ENCODE assay signal across 16 cellular contexts in the genomic region with DNA sequence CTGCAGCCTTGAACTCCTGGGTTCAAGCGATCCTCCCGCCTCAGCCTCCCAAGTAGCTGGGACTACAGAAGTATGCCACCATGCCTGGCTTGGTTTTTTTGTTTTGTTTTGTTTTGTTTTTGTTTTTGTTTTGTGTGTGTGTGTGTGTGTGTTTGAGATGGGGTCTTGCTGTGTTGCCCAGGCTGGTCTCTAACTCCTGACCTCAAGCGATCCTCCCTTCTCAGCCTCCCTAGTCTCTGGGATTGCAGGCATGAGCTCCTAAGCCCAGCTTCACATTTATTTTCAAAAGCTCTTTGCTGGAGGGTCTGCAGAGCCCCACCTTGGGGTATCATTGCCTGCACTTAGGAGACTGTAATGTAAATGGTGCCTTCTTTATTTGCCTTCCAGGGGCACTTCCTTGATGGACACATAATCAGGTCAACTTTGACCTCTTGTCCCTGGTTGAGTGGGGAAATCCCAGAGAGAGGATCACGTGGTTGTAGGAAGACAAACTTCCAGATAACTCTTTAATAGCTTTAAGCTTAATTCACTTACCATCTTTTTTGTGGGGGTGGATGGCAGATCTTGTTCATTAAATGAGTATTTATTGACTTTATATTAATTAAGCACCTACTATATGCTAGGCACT.
DNase-seq lines count a peak whose midpoint lies in the region; ATAC-seq and TF ChIP-seq lines count a peak whose summit lies in the region.
"Had no signal": no experiment of that assay in that cellular context is flagged by ENCODE, and none has a peak within 500 bp of the region (broad histone marks: within the 10 kb centered on the region; RNA-seq: fewer than 3 reads in every experiment).

No MANE protein-coding gene starts in this region.

- H4K91ac ChIP-seq in mesenchymal stem cell (ENCODE audit: low read length): no peak overlapping the region

- DNase-seq in chondrocyte (ENCODE audit: low spot score) (no peak), mesenchymal stem cell (no peak), thoracic aorta (ENCODE audit: low spot score) (no peak), NCI-H1048 (lab: John Stamatoyannopoulos, UW) (no peak), epidermal melanocyte (ENCODE audit: insufficient read length, low spot score) (no peak), CD14-positive monocyte (ENCODE audit: low spot score) (no peak)
- DNase-seq: activated CD4-positive, CD25-positive, alpha-beta regulatory T cell; dermis blood vessel endothelial cell; GOT3; NCI-H2107; NCI-H524 treated with DMSO at 0.1 percent for 48 hours; stimulated activated CD4-positive, alpha-beta T cell treated with anti-CD3 and anti-CD28 coated beads, Interleukin-1b, Interleukin-23, amount 100 ng/mL, for 48 hours had no signal

- H3K4me2 ChIP-seq in KMS-11: peak overlapping the region; percentile 30; the same call in 1 of the 2 replicates
- no peak overlapping the region for H3K4me2 ChIP-seq in mesenchymal stem cell (ENCODE audit: low read length, poor library complexity, severe bottlenecking)
- H3K4me2 ChIP-seq: neural progenitor cell had no signal

- peaks cover 20% of the 10 kb centered on the region; the same call in 1 of the 2 replicates for H3K79me2 ChIP-seq in KMS-11 (ENCODE audit: insufficient read depth, low read depth)

- no peak overlapping the region for H3K23ac ChIP-seq in mesenchymal stem cell (ENCODE audit: low read length in 2 of 2)

- peaks cover 30% of the 10 kb centered on the region for H3K79me1 ChIP-seq in mesenchymal stem cell (replicated peaks; ENCODE audit: low read length, poor library complexity, severe bottlenecking)

- H3K4me1 ChIP-seq in KMS-11 (ENCODE audit: low read depth, poor library complexity, severe bottlenecking) (peaks cover 81% of the 10 kb centered on the region), mesenchymal stem cell (ENCODE audit: control insufficient read depth, insufficient read depth, low read depth, low read length) (peaks cover 22% of the 10 kb centered on the region), thoracic aorta (ENCODE audit: control insufficient read depth in 1 of 2, low read depth in 2 of 2) (peaks cover 34 to 88% of the 10 kb centered on the region in 2 donors)

- H3K27ac Mint-ChIP-seq in chondrocyte (ENCODE audit: unreplicated experiment) (peak overlapping the region; percentile 96), CD14-positive monocyte (peak overlapping the region in 1 of 7 donors; percentile 63)
- H3K27ac Mint-ChIP-seq: IgD-negative memory B cell, neural progenitor cell had no signal

- intact Hi-C loops in CD14-positive monocyte (cut with micrococcal nuclease): no loop called here

- H3K36me3 Mint-ChIP-seq in chondrocyte (ENCODE audit: low read depth): peaks cover 2% of the 10 kb centered on the region
- H3K36me3 Mint-ChIP-seq in CD14-positive monocyte: peaks cover 43 to 50% of the 10 kb centered on the region in 2 donors

- no peaks in the 10 kb centered on the region for H3K9me3 Mint-ChIP-seq in chondrocyte (ENCODE audit: low read depth)
- peaks cover 0 to 1% (median 0%) of the 10 kb centered on the region in 7 donors for H3K9me3 Mint-ChIP-seq in CD14-positive monocyte
- H3K9me3 Mint-ChIP-seq: IgD-negative memory B cell, neural progenitor cell had no signal

- H3K9me3 ChIP-seq in mesenchymal stem cell (ENCODE audit: control insufficient read depth, low read length) (no peaks in the 10 kb centered on the region), thoracic aorta (no peaks in the 10 kb centered on the region)

- H2AK5ac ChIP-seq in mesenchymal stem cell (ENCODE audit: low read length, severe bottlenecking): no peak overlapping the region

- H3K4me1 Mint-ChIP-seq in chondrocyte (ENCODE audit: low read depth): peaks cover 56% of the 10 kb centered on the region
- no peaks in the 10 kb centered on the region for H3K4me1 Mint-ChIP-seq in CD14-positive monocyte

- no peak overlapping the region for H2BK120ac ChIP-seq in mesenchymal stem cell (ENCODE audit: low read depth, low read length)

- H3K27ac ChIP-seq in KMS-11: no peak overlapping the region
- H3K27ac ChIP-seq in mesenchymal stem cell (ENCODE audit: low read length, poor library complexity, severe bottlenecking): no peak overlapping the region
- H3K27ac ChIP-seq in thoracic aorta: peak overlapping the region; percentile 88 to 90
- H3K27ac ChIP-seq: neural progenitor cell had no signal

- H2BK5ac ChIP-seq in mesenchymal stem cell (ENCODE audit: low read depth, low read length, poor library complexity, severe bottlenecking): no peak overlapping the region

- H3K18ac ChIP-seq in mesenchymal stem cell (ENCODE audit: low read depth in 1 of 2, low read length in 2 of 2): no peak overlapping the region

- 100% methylated on average over 2 of the region's 4 CpGs for WGBS in mesenchymal stem cell

- H2BK15ac ChIP-seq in mesenchymal stem cell (ENCODE audit: low read depth, poor library complexity, severe bottlenecking): no peak overlapping the region

- H3K14ac ChIP-seq in mesenchymal stem cell (ENCODE audit: low read length in 2 of 2): no peak overlapping the region

- no peaks in the 10 kb centered on the region for H3K27me3 Mint-ChIP-seq in chondrocyte (ENCODE audit: low read depth)
- H3K27me3 Mint-ChIP-seq in CD14-positive monocyte (ENCODE audit: low read depth in 3 of 3): no peaks in the 10 kb centered on the region
- H3K27me3 Mint-ChIP-seq: IgD-negative memory B cell had no signal

- H2BK12ac ChIP-seq in mesenchymal stem cell (ENCODE audit: low read length in 2 of 2): peak overlapping the region in 1 of 2 experiments; percentile 57

- H3K36me3 ChIP-seq in KMS-11 (ENCODE audit: insufficient read depth) (no peaks in the 10 kb centered on the region), mesenchymal stem cell (ENCODE audit: control insufficient read depth in 1 of 2, insufficient read depth in 2 of 2, low read depth in 1 of 2, low read length in 2 of 2) (peaks cover 5 to 7% of the 10 kb centered on the region in 2 experiments), thoracic aorta (no peaks in the 10 kb centered on the region)

- H3K27me3 ChIP-seq in KMS-11 (ENCODE audit: insufficient read depth, low read depth): no peaks in the 10 kb centered on the region
- no peaks in the 10 kb centered on the region for H3K27me3 ChIP-seq in mesenchymal stem cell (ENCODE audit: control insufficient read depth in 1 of 2, insufficient read depth in 1 of 2, low read length in 2 of 2)
- H3K27me3 ChIP-seq in thoracic aorta (replicated peaks; ENCODE audit: insufficient read depth): no peaks in the 10 kb centered on the region
- H3K27me3 ChIP-seq: neural progenitor cell had no signal

- TF ChIP-seq CTCF in KMS-11 (conservative IDR thresholded peaks at IDR 0.05; ENCODE audit: low read depth, low read length) (no peak), chondrocyte (IDR thresholded peaks at IDR 0.05) (no peak), thoracic aorta (IDR thresholded peaks at IDR 0.05) (no peak), CD14-positive monocyte (IDR thresholded peaks at IDR 0.05) (no peak)

- H3K4me3 Mint-ChIP-seq in chondrocyte (ENCODE audit: unreplicated experiment) (no peak overlapping the region), CD14-positive monocyte (no peak overlapping the region)
- H3K4me3 Mint-ChIP-seq: IgD-negative memory B cell, neural progenitor cell had no signal

- no peak overlapping the region for H3K9ac ChIP-seq in KMS-11
- H3K9ac ChIP-seq in mesenchymal stem cell (ENCODE audit: low read length): peak overlapping the region; percentile 84
- H3K9ac ChIP-seq: neural progenitor cell had no signal

- H3K4me3 ChIP-seq in KMS-11 (IDR thresholded peaks at IDR 0.05; ENCODE audit: insufficient read depth, low read depth, low read length) (no peak overlapping the region), mesenchymal stem cell (ENCODE audit: insufficient read depth in 1 of 2, low read depth in 1 of 2, low read length in 2 of 2) (no peak overlapping the region), thoracic aorta (no peak overlapping the region)
- H3K4me3 ChIP-seq: neural progenitor cell had no signal

- no peak overlapping the region for H4K8ac ChIP-seq in mesenchymal stem cell (ENCODE audit: low read length)

- ATAC-seq in thoracic aorta (ENCODE audit: insufficient number of reproducible peaks, low FRiP score, low read depth) (no peak), HG02798 (IDR thresholded peaks at IDR 0.05; ENCODE audit: poor library complexity, unreplicated experiment) (no peak)

- H3K4ac ChIP-seq in mesenchymal stem cell (ENCODE audit: low read depth in 1 of 2, low read length in 2 of 2): no peak overlapping the region

- H4K20me1 ChIP-seq in KMS-11 (ENCODE audit: insufficient read depth): no peaks in the 10 kb centered on the region; the same call in 1 of the 2 replicates

- no peak overlapping the region for H2AFZ ChIP-seq in KMS-11 (ENCODE audit: low read depth)
- H2AFZ ChIP-seq in mesenchymal stem cell (ENCODE audit: low read depth, low read length): no peak overlapping the region
- H2AFZ ChIP-seq: neural progenitor cell had no signal

Comparison
In these comparisons a context has a peak if more than half of its experiments do, and no peak if none do; other contexts are left out.
1. H3K27ac ChIP-seq: peak in thoracic aorta (2 of 2); none in KMS-11 (single experiment) and mesenchymal stem cell (single experiment).